ENCODE assay signal across 8 cellular contexts in the genomic region with DNA sequence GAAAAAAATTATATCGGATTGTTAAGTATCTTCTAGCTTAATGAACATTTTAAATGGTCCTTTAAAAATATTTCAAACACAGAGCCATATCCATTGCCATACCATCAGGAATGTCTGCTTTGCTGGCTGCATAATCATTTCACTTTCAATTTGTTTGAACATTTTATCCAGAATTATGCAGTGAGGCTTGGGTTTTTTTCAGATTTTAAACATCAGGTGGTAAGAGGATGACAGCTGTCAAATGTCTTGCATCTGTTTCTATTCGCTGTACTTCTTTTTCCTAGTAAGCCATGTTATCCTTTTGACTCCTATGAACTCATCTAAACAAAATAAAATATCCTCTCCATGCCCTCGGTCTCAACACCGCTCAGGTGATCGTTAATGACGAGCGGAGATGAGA. TPM values are rescaled to one million over a fixed set of nuclear protein-coding genes. Genes with fewer than 3 reads are reported as not detected.
DNase-seq lines count a peak whose midpoint lies in the region; ATAC-seq, FAIRE-seq and TF ChIP-seq lines count a peak whose summit lies in the region.

No MANE protein-coding gene starts in this region.

- 6% methylated on average over 7 of the region's 7 CpGs for WGBS in GM12878 (ENCODE audit: insufficient coverage, insufficient replicate concordance, low lambda C conversion rate, missing lambda C conversion rate)
- 0% methylated on average over 1 of the region's 7 CpGs; no CpG with 5 or more reads in 1 of the 2 experiments for WGBS in mesodermal cell (ENCODE audit: insufficient coverage in 2 of 2), 2 experiments

- H4K20me1 ChIP-seq in HCT116 (ENCODE audit: insufficient read depth) = no peaks in the 10 kb centered on the region
- H4K20me1 ChIP-seq in GM12878 (ENCODE audit: control insufficient read depth, insufficient read depth) = no peaks in the 10 kb centered on the region

- H3K36me3 ChIP-seq in HCT116 (ENCODE audit: control insufficient read depth in 1 of 2, insufficient read depth in 2 of 2, low read length in 2 of 2) = no peaks in the 10 kb centered on the region
- no peaks in the 10 kb centered on the region; a peak in 1 of 4 replicates for H3K36me3 ChIP-seq in GM12878 (ENCODE audit: control insufficient read depth in 2 of 2, insufficient read depth in 2 of 2, low read length in 1 of 2)
- peaks cover 9% of the 10 kb centered on the region for H3K36me3 ChIP-seq in mesodermal cell (ENCODE audit: control insufficient read depth, insufficient read depth, low read length)

- DNase-seq in HCT116 (ENCODE audit: low read depth, low spot score) (no peak), GM12878 (ENCODE audit: low read depth, low spot score) (no peak), left colon (no peak), kidney glomerular epithelial cell (lab: John Stamatoyannopoulos, UW) (no peak)

- POLR2A ChIA-PET in HCT116 (lab: Charles Lee) (interaction anchor here (0.8 kb wide), 1 partner anchor 8 kb away, joined by 3 read pairs; no protein-coding TSS in a partner anchor), GM12878 (lab: Charles Lee) (interaction anchor here (0.6 to 4.4 kb wide), 7 partner anchors 10 to 702 kb away, joined by 3 to 27 read pairs (median 6); partner anchors contain the start of genes LIAS and RPL9)

- H3K4me1 ChIP-seq in HCT116 (ENCODE audit: control insufficient read depth in 1 of 2, insufficient read depth in 2 of 2, low read length in 2 of 2) (peaks cover 0 to 11% of the 10 kb centered on the region in 2 experiments; a peak in 3 of 4 replicates), GM12878 (ENCODE audit: control insufficient read depth, insufficient read depth, low read length) (peaks cover 3% of the 10 kb centered on the region), mesodermal cell (ENCODE audit: control insufficient read depth, insufficient read depth, low read length, poor library complexity, severe bottlenecking) (peaks cover 6% of the 10 kb centered on the region)

- no peaks in the 10 kb centered on the region for H3K27me3 ChIP-seq in HCT116 (ENCODE audit: insufficient read depth, low read length)
- no peaks in the 10 kb centered on the region for H3K27me3 ChIP-seq in GM12878 (replicated peaks in 1 of 2; ENCODE audit: control insufficient read depth in 2 of 2, insufficient read depth in 2 of 2, low read length in 1 of 2)

- RAD21 ChIA-PET in HCT116 (lab: Charles Lee; ENCODE audit: low non-redundant PET in 1 of 2, low total read pairs in 2 of 2, uncharacterized antibody in 2 of 2, unreplicated experiment in 2 of 2) = no interaction called here
- RAD21 ChIA-PET in GM12878 (lab: Charles Lee; ENCODE audit: unreplicated experiment) = interaction anchor here (0.7 to 3.8 kb wide), 10 partner anchors 8 to 604 kb away, joined by 3 to 18 read pairs (median 4); partner anchors contain the start of gene TLR10

- TF ChIP-seq EP300 in GM12878 (IDR thresholded peaks at IDR 0.05; ENCODE audit: borderline replicate concordance in 1 of 2, control insufficient read depth in 1 of 2, low read depth in 2 of 2, low read length in 2 of 2) = no peak

- no peak for TF ChIP-seq POLR2A in HCT116 (IDR thresholded peaks at IDR 0.05; ENCODE audit: borderline replicate concordance, extremely low read depth, insufficient read depth, insufficient read length)
- TF ChIP-seq POLR2A in GM12878 (IDR thresholded peaks at IDR 0.05; ENCODE audit: low read depth, low read length) = no peak

- H3K79me2 ChIP-seq in HCT116 (ENCODE audit: insufficient read depth, low read length) (peaks cover 58% of the 10 kb centered on the region), GM12878 (ENCODE audit: control insufficient read depth, insufficient read depth, low read length) (peaks cover 44% of the 10 kb centered on the region)

- TF ChIP-seq RAD21 in HCT116 (IDR thresholded peaks at IDR 0.05; ENCODE audit: low read depth) (no peak), GM12878 (IDR thresholded peaks at IDR 0.05; ENCODE audit: insufficient read depth, low read depth, low read length) (no peak)

- H3K27ac ChIP-seq in 22Rv1 (peak overlapping the region; percentile 81), HCT116 (ENCODE audit: low read depth, low read length) (no peak overlapping the region), GM12878 (ENCODE audit: control insufficient read depth, insufficient read depth) (peak overlapping the region; percentile 68), mesodermal cell (ENCODE audit: low read depth, low read length, severe bottlenecking) (peak overlapping the region; percentile 92)

- H3K9ac ChIP-seq in HCT116 (ENCODE audit: low read length) = peak overlapping the region; percentile 81
- peak overlapping the region; percentile 75 for H3K9ac ChIP-seq in GM12878 (ENCODE audit: control insufficient read depth, insufficient read depth, low read length)

- BruUV-seq in HCT116 (replicated peaks; lab: Mats Ljungman, UMichigan) (TSS peak; percentile 63), GM12878 (replicated peaks; lab: Mats Ljungman, UMichigan) (no TSS peak)

- FAIRE-seq in GM12878 (lab: Jason Lieb, UNC) = no peak

- peak overlapping the region; percentile 84 to 93 for H3K4me3 ChIP-seq in HCT116 (replicated peaks in 1 of 2; ENCODE audit: low read depth in 1 of 2, low read length in 2 of 2)
- peak overlapping the region; percentile 89 for H3K4me3 ChIP-seq in GM12878
- peak overlapping the region; percentile 94 for H3K4me3 ChIP-seq in mesodermal cell (ENCODE audit: extremely low read depth, insufficient read depth, low read length, poor library complexity, severe bottlenecking)

- in situ Hi-C loops in GM12878 (cut with MboI) = loop anchor here (25.0 kb wide), 1 partner anchor 1822 kb away; no protein-coding TSS in a partner anchor

- H3K4me2 ChIP-seq in HCT116 (ENCODE audit: low read length) (peak overlapping the region; percentile 82), GM12878 (ENCODE audit: control insufficient read depth, insufficient read depth) (peak overlapping the region; percentile 75)

- CTCF ChIA-PET in HCT116 (lab: Charles Lee) (no interaction called here), GM12878 (lab: Yijun Ruan, JAX) (interaction anchor here (0.7 to 1.6 kb wide), 5 partner anchors 12 to 95 kb away, joined by 3 to 5 read pairs (median 4); no protein-coding TSS in a partner anchor)

- no peak for TF ChIP-seq CTCF in 22Rv1 (IDR thresholded peaks at IDR 0.05)
- TF ChIP-seq CTCF in HCT116 (IDR thresholded peaks at IDR 0.05 in 2 of 3, conservative IDR thresholded peaks at IDR 0.05 in 1 of 3; ENCODE audit: borderline replicate concordance in 1 of 3, insufficient read depth in 1 of 3, low read depth in 2 of 3, low read length in 2 of 3) = no peak
- no peak for TF ChIP-seq CTCF in GM12878 (IDR thresholded peaks at IDR 0.05 in 2 of 3, conservative IDR thresholded peaks at IDR 0.05 in 1 of 3; ENCODE audit: control insufficient read depth in 2 of 3, extremely low read depth in 1 of 3, insufficient read depth in 1 of 3, low read depth in 3 of 3, low read length in 3 of 3)

- no peaks in the 10 kb centered on the region for H3K9me2 ChIP-seq in HCT116 (ENCODE audit: insufficient read depth)

- SMC1A ChIA-PET in GM12878 (lab: Charles Lee; ENCODE audit: uncharacterized antibody, unreplicated experiment) = interaction anchor here (0.6 to 5.6 kb wide), 13 partner anchors 11 to 1266 kb away, joined by 3 to 51 read pairs (median 4); no protein-coding TSS in a partner anchor

- H3K9me3 ChIP-seq in HCT116 (ENCODE audit: control insufficient read depth in 1 of 2, insufficient read depth in 1 of 2, low read depth in 1 of 2, low read length in 2 of 2) (no peaks in the 10 kb centered on the region), GM12878 (replicated peaks; ENCODE audit: control insufficient read depth, insufficient read depth, low read length) (no peaks in the 10 kb centered on the region), mesodermal cell (ENCODE audit: control insufficient read depth, low read length) (no peaks in the 10 kb centered on the region)

- H2AFZ ChIP-seq in HCT116 (ENCODE audit: low read depth, low read length, poor library complexity, severe bottlenecking) (no peak overlapping the region), GM12878 (ENCODE audit: control insufficient read depth, low read depth, low read length) (no peak overlapping the region)

- intact Hi-C loops in HCT116 (cut with micrococcal nuclease) (no loop called here), GM12878 (cut with micrococcal nuclease; ENCODE audit: unreplicated experiment) (no loop called here), left colon (cut with DNase I, micrococcal nuclease) (no loop called here)

- ATAC-seq in HCT116 (no peak; the same call in 1 of the 2 replicates), GM12878 (peak; percentile 2; the same call in 1 of the 3 replicates), GM19452 (IDR thresholded peaks at IDR 0.05; ENCODE audit: unreplicated experiment) (no peak), left colon (no peak), HG03095 (IDR thresholded peaks at IDR 0.05; ENCODE audit: unreplicated experiment) (no peak)

RNA-seq across cellular contexts. Expression of gene RFC1, which starts 0.8 kb away (rescaled TPM):
- 52.3 TPM for total RNA-seq in HCT116 (2021; ENCODE audit: unreplicated experiment)
- polyA plus RNA-seq in HCT116 (2012) = 34.1 and 41.4 TPM in 2 replicates
- 82.4 and 87.6 TPM in 2 replicates for total RNA-seq in GM12878 (2013; cell fraction: nucleolus; rRNA removed)
- 44.0 and 44.2 TPM in 2 replicates for total RNA-seq in GM12878 (2014; rRNA removed)
- 66.9 and 68.1 TPM in 2 replicates for total RNA-seq in GM12878 (2014; rRNA removed; fragmentation: Illumina TruSeq; extraction: Trizol)
- 40.5 and 41.1 TPM in 2 replicates for total RNA-seq in GM12878 (2021)
- polyA plus RNA-seq in GM12878 (2011; ENCODE audit: low read depth) = 21.1 TPM
- polyA plus RNA-seq in GM12878 (2011; rRNA removed) = 26.8 and 32.5 TPM in 2 replicates
- 21.5 and 22.4 TPM in 2 replicates for polyA plus RNA-seq in GM12878 (2011; cell fraction: cytosol; rRNA removed)
- 44.8 and 46.7 TPM in 2 replicates for polyA plus RNA-seq in GM12878 (2011; cell fraction: nucleus; rRNA removed)
- 27.0 and 39.7 TPM in 2 replicates for polyA plus RNA-seq in GM12878 (2012)
- polyA plus RNA-seq in GM12878 (2014; fragmentation: Illumina TruSeq; extraction: Trizol) = 67.8 and 78.8 TPM in 2 replicates
- 10 to 100 TPM; 24.1 to 30.0 TPM for polyA plus RNA-seq in GM12878 (2014; fragmentation: Nextera tagmentation; extraction: Ambion mirVana)
- polyA plus RNA-seq in GM12878 (2014; rRNA removed) = 17.6 and 22.5 TPM in 2 replicates
- 10 to 100 TPM; 39.5 to 41.2 TPM for polyA plus RNA-seq in GM12878 (2016; fragmentation: Nextera tagmentation; extraction: Ambion mirVana)
- polyA minus RNA-seq in GM12878 (2011; rRNA and poly(A)+ RNA removed) = 51.4 and 70.7 TPM in 2 replicates
- 31.9 and 47.0 TPM in 2 replicates for polyA minus RNA-seq in GM12878 (2011; cell fraction: cytosol; rRNA and poly(A)+ RNA removed)
- polyA minus RNA-seq in GM12878 (2011; cell fraction: nucleus; rRNA and poly(A)+ RNA removed) = 23.0 and 29.6 TPM in 2 replicates
- polyA plus RNA-seq in mesodermal cell (2013, experiment 1 of 2) = 42.2 TPM
- 48.4 TPM for polyA plus RNA-seq in mesodermal cell (2013, experiment 2 of 2)
- total RNA-seq in left colon = 10 to 100 TPM; 24.0 to 25.2 TPM

RNA-seq across cellular contexts. Expression of gene KLB, which starts 41.4 kb away (rescaled TPM):
- total RNA-seq in HCT116 (2021; ENCODE audit: unreplicated experiment) = not detected
- 0.01 and 0.03 TPM in 2 replicates for polyA plus RNA-seq in HCT116 (2012)
- total RNA-seq in GM12878 (2013; cell fraction: nucleolus; rRNA removed) = not detected in 2 replicates
- total RNA-seq in GM12878 (2014; rRNA removed) = under 0.01 and 0.05 TPM in 2 replicates
- 0.04 and 0.05 TPM in 2 replicates for total RNA-seq in GM12878 (2014; rRNA removed; fragmentation: Illumina TruSeq; extraction: Trizol)
- 0.08 and 0.11 TPM in 2 replicates for total RNA-seq in GM12878 (2021)
- 0.04 TPM for polyA plus RNA-seq in GM12878 (2011; ENCODE audit: low read depth)
- polyA plus RNA-seq in GM12878 (2011; rRNA removed) = 0.01 TPM in 1 of 2 replicates, not detected in the other
- polyA plus RNA-seq in GM12878 (2011; cell fraction: cytosol; rRNA removed) = not detected in 2 replicates
- polyA plus RNA-seq in GM12878 (2011; cell fraction: nucleus; rRNA removed) = not detected in 2 replicates
- polyA plus RNA-seq in GM12878 (2012) = 0.09 and 0.11 TPM in 2 replicates
- 0.01 and 0.05 TPM in 2 replicates for polyA plus RNA-seq in GM12878 (2014; fragmentation: Illumina TruSeq; extraction: Trizol)
- under 1 TPM; 0.08 to 0.13 TPM for polyA plus RNA-seq in GM12878 (2014; fragmentation: Nextera tagmentation; extraction: Ambion mirVana)
- 0.01 and 0.04 TPM in 2 replicates for polyA plus RNA-seq in GM12878 (2014; rRNA removed)
- under 1 TPM; 0.03 to 0.09 TPM for polyA plus RNA-seq in GM12878 (2016; fragmentation: Nextera tagmentation; extraction: Ambion mirVana)
- polyA minus RNA-seq in GM12878 (2011; rRNA and poly(A)+ RNA removed) = not detected in 2 replicates
- polyA minus RNA-seq in GM12878 (2011; cell fraction: cytosol; rRNA and poly(A)+ RNA removed) = not detected in 2 replicates
- polyA minus RNA-seq in GM12878 (2011; cell fraction: nucleus; rRNA and poly(A)+ RNA removed) = 0.12 TPM in 1 of 2 replicates, not detected in the other
- polyA plus RNA-seq in mesodermal cell (2013, experiment 1 of 2) = not detected
- not detected for polyA plus RNA-seq in mesodermal cell (2013, experiment 2 of 2)
- total RNA-seq in left colon = 1 to 10 TPM in 1 of 2 donors, under 1 TPM in 1; 0.64 to 2.3 TPM
